Comparison of ENCODE assay signal across 8 cellular contexts in genomic region chr14:61671086-61671485, GRCh38. TPM values are rescaled to one million over a fixed set of nuclear protein-coding genes. Genes with fewer than 3 reads are reported as not detected.
DNase-seq lines count a peak whose midpoint lies in the region; ATAC-seq and TF ChIP-seq lines count a peak whose summit lies in the region.

No MANE protein-coding gene starts in this region.

- TF ChIP-seq EP300 in stomach (IDR thresholded peaks at IDR 0.05), result no peak

- no peak overlapping the region for H3K4me3 ChIP-seq in stomach

- peak overlapping the region in 4 of 5 donors; percentile 11 to 52 (median 36) for H3K27ac ChIP-seq in stomach

- intact Hi-C loops in stomach (cut with DNase I; ENCODE audit: low total_unique reads), result no loop called here

- no peaks in the 10 kb centered on the region for H3K36me3 ChIP-seq in stomach

- peak; percentile 83 for ATAC-seq in HG03064 (IDR thresholded peaks at IDR 0.05; ENCODE audit: low read depth, unreplicated experiment)

- no peak for TF ChIP-seq POLR2A in stomach (IDR thresholded peaks at IDR 0.05)

- H3K4me1 ChIP-seq in stomach, result peaks cover 0 to 18% (median 2%) of the 10 kb centered on the region in 4 donors

- TF ChIP-seq CTCF in stomach (IDR thresholded peaks at IDR 0.05), result no peak

- whole genome bisulfite sequencing in stomach, 5 donors, result 46 to 62% (median 54%) methylated on average over 3 of the region's 3 CpGs

- DNase-seq in activated effector memory CD4-positive, alpha-beta T cell treated with anti-CD3 and anti-CD28 coated beads, Interleukin-2, amount 50 U/mL, for 16 hours, result peak; percentile 66
- DNase-seq in activated effector memory CD4-positive, alpha-beta T cell treated with Interleukin-2 at 50 U/mL for 16 hours, result no peak
- DNase-seq in activated CD4-positive, alpha-beta T cell treated with anti-CD3 and anti-CD28 coated beads, Interleukin-2, amount 50 U/mL, for 1 hour, result peak; percentile 16
- DNase-seq in stomach (no peak), SKM-1 treated with dmso at 0.1 percent for 144 hours (lab: John Stamatoyannopoulos, UW; ENCODE audit: unreplicated experiment) (no peak), NCI-H1417 treated with DMSO at 0.1 percent for 48 hours (lab: John Stamatoyannopoulos, UW) (no peak), MV-4-11 (lab: John Stamatoyannopoulos, UW) (no peak)

- no peaks in the 10 kb centered on the region for H3K27me3 ChIP-seq in stomach

- no peaks in the 10 kb centered on the region for H3K9me3 ChIP-seq in stomach

RNA-seq across cellular contexts. Expression of gene HIF1A, which starts 24.2 kb away (rescaled TPM):
- 100 to 1,000 TPM in 4 of 5 donors, 10 to 100 TPM in 1; 26.4 to 192 (median 125) TPM for total RNA-seq in stomach
- 10 to 100 TPM; 31.8 to 54.2 (median 40.3) TPM for polyA plus RNA-seq in stomach

Comparison
In these comparisons a context has a peak if more than half of its experiments do, and no peak if none do; other contexts are left out.
1. DNase-seq: peak in activated effector memory CD4-positive, alpha-beta T cell treated with anti-CD3 and anti-CD28 coated beads, Interleukin-2, amount 50 U/mL, for 16 hours (single experiment) and activated CD4-positive, alpha-beta T cell treated with anti-CD3 and anti-CD28 coated beads, Interleukin-2, amount 50 U/mL, for 1 hour (single experiment); none in activated effector memory CD4-positive, alpha-beta T cell treated with Interleukin-2 at 50 U/mL for 16 hours (single experiment), stomach (single experiment), SKM-1 treated with dmso at 0.1 percent for 144 hours (single experiment), NCI-H1417 treated with DMSO at 0.1 percent for 48 hours (single experiment) and MV-4-11 (single experiment).